ENCODE assay signal across 23 cellular contexts in the genomic region with DNA sequence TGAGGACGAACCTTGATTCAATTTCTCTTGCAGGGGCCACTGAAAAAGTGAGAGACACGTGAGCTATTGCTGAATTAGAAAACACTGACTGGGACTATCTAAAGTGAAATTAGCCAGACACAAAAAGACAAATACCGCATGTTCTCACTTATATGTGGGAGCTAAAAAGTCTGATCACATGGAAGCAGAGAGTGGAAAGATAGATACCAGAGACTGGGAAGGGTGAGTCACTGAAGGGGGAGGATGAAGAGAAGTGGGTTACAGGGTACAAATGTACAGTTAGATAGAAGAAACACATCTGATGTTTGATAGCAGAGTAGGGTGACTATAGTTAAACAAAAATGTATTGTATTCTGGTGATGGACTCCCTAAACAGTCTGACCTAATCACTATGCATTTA. TPM values are rescaled to one million over a fixed set of nuclear protein-coding genes. Genes with fewer than 3 reads are reported as not detected.
DNase-seq lines count a peak whose midpoint lies in the region; ATAC-seq and TF ChIP-seq lines count a peak whose summit lies in the region.
"Had no signal": no experiment of that assay in that cellular context is flagged by ENCODE, and none has a peak within 500 bp of the region (broad histone marks: within the 10 kb centered on the region; RNA-seq: fewer than 3 reads in every experiment).

No MANE protein-coding gene starts in this region.

- no peak for ATAC-seq in natural killer cell
- ATAC-seq: stimulated activated naive B cell treated with anti-CD40 and anti-IgM and Interleukin-4, amounts not matched to agents 10 μg/mL and 1 μg/mL and 100 μg/mL, for 72 hours had no signal

- TF ChIP-seq EP300 in suprapubic skin (IDR thresholded peaks at IDR 0.05) = no peak

- H4K20me1 ChIP-seq in OCI-LY3 (ENCODE audit: insufficient read depth, low read length) = no peaks in the 10 kb centered on the region
- no peaks in the 10 kb centered on the region for H4K20me1 ChIP-seq in mammary epithelial cell (ENCODE audit: insufficient read depth, low read length)
- H4K20me1 ChIP-seq in hepatocyte (ENCODE audit: insufficient read depth, poor library complexity, severe bottlenecking) = no peaks in the 10 kb centered on the region

- BruUV-seq in mammary epithelial cell (replicated peaks; lab: Mats Ljungman, UMichigan) = no TSS peak

- 97% methylated on average over 3 of the region's 3 CpGs for WGBS in mammary epithelial cell (ENCODE audit: low coverage, missing lambda C conversion rate)
- 44% methylated on average over 3 of the region's 3 CpGs for WGBS in hepatocyte (ENCODE audit: low lambda C conversion rate, missing lambda C conversion rate)
- WGBS in suprapubic skin = 61% methylated on average over 3 of the region's 3 CpGs

- H3K4me2 ChIP-seq in OCI-LY3 (ENCODE audit: low read length) (peak overlapping the region; percentile 14; the same call in 1 of the 2 replicates), mammary epithelial cell (ENCODE audit: insufficient read depth, low read depth, low read length) (no peak overlapping the region), hepatocyte (no peak overlapping the region)

- H3K9ac ChIP-seq in OCI-LY3 (ENCODE audit: low read length) = no peak overlapping the region
- no peak overlapping the region for H3K9ac ChIP-seq in mammary epithelial cell (ENCODE audit: insufficient read depth, low read length)

- no peaks in the 10 kb centered on the region for H3K36me3 Mint-ChIP-seq in T-helper 2 cell treated with Interferon-gamma antibody and Interleukin-4, amounts not matched to agents 5 μg/mL and 100 μg/mL, for 36 hours (ENCODE audit: low read depth)
- no peaks in the 10 kb centered on the region for H3K36me3 Mint-ChIP-seq in natural killer cell
- H3K36me3 Mint-ChIP-seq: activated naive CD4-positive, alpha-beta T cell treated with anti-CD3 and anti-CD28 coated beads, Interleukin-2, amount 50 U/mL, for 24 hours; stimulated activated naive B cell treated with anti-CD40 and anti-IgM and Interleukin-4, amounts not matched to agents 10 μg/mL and 1 μg/mL and 100 μg/mL, for 72 hours had no signal

- H3K79me2 ChIP-seq in OCI-LY3 (ENCODE audit: low read length) = no peaks in the 10 kb centered on the region
- H3K79me2 ChIP-seq in mammary epithelial cell (ENCODE audit: insufficient read depth, low read length) = no peaks in the 10 kb centered on the region
- H3K79me2 ChIP-seq in hepatocyte = no peaks in the 10 kb centered on the region

- intact Hi-C loops in mammary epithelial cell (cut with micrococcal nuclease) (no loop called here), natural killer cell (cut with micrococcal nuclease) (no loop called here)

- no peak for TF ChIP-seq POLR2A in suprapubic skin (IDR thresholded peaks at IDR 0.05)

- no peak overlapping the region for H3K27ac Mint-ChIP-seq in T-helper 2 cell treated with Interferon-gamma antibody and Interleukin-4, amounts not matched to agents 5 μg/mL and 100 μg/mL, for 36 hours
- no peak overlapping the region for H3K27ac Mint-ChIP-seq in natural killer cell
- H3K27ac Mint-ChIP-seq: activated naive CD4-positive, alpha-beta T cell treated with anti-CD3 and anti-CD28 coated beads, Interleukin-2, amount 50 U/mL, for 24 hours; endodermal cell; stimulated activated naive B cell treated with anti-CD40 and anti-IgM and Interleukin-4, amounts not matched to agents 10 μg/mL and 1 μg/mL and 100 μg/mL, for 72 hours had no signal

- TF ChIP-seq CTCF in OCI-LY3 (IDR thresholded peaks at IDR 0.05; ENCODE audit: low read depth, low read length) (no peak), mammary epithelial cell (conservative IDR thresholded peaks at IDR 0.05 in 1 of 2, IDR thresholded peaks at IDR 0.05 in 1 of 2; ENCODE audit: extremely low read depth in 1 of 2, insufficient read depth in 1 of 2, low read depth in 1 of 2, low read length in 2 of 2) (no peak), hepatocyte (IDR thresholded peaks at IDR 0.05; ENCODE audit: poor library complexity) (no peak), suprapubic skin (IDR thresholded peaks at IDR 0.05) (no peak), natural killer cell (IDR thresholded peaks at IDR 0.05) (no peak)

- H3K9me3 ChIP-seq in OCI-LY3 (ENCODE audit: insufficient read depth, low read length) = no peaks in the 10 kb centered on the region
- H3K9me3 ChIP-seq in mammary epithelial cell (replicated peaks; ENCODE audit: insufficient read depth, low read length) = no peaks in the 10 kb centered on the region
- no peaks in the 10 kb centered on the region for H3K9me3 ChIP-seq in hepatocyte (ENCODE audit: low read depth)
- H3K9me3 ChIP-seq in suprapubic skin = no peaks in the 10 kb centered on the region
- H3K9me3 ChIP-seq: BE2C had no signal

- in situ Hi-C loops in mammary epithelial cell (cut with MboI; ENCODE audit: low sequenced_read_pairs in 2 of 2) = no loop called here

- peaks cover 2% of the 10 kb centered on the region for H3K4me1 Mint-ChIP-seq in T-helper 2 cell treated with Interferon-gamma antibody and Interleukin-4, amounts not matched to agents 5 μg/mL and 100 μg/mL, for 36 hours (ENCODE audit: low read depth)
- H3K4me1 Mint-ChIP-seq in natural killer cell = peaks cover 0 to 5% of the 10 kb centered on the region in 2 donors
- H3K4me1 Mint-ChIP-seq: activated naive CD4-positive, alpha-beta T cell treated with anti-CD3 and anti-CD28 coated beads, Interleukin-2, amount 50 U/mL, for 24 hours had no signal

- no peak overlapping the region for H3K4me3 Mint-ChIP-seq in T-helper 2 cell treated with Interferon-gamma antibody and Interleukin-4, amounts not matched to agents 5 μg/mL and 100 μg/mL, for 36 hours
- H3K4me3 Mint-ChIP-seq in natural killer cell = no peak overlapping the region
- H3K4me3 Mint-ChIP-seq: activated naive CD4-positive, alpha-beta T cell treated with anti-CD3 and anti-CD28 coated beads, Interleukin-2, amount 50 U/mL, for 24 hours; endodermal cell; stimulated activated naive B cell treated with anti-CD40 and anti-IgM and Interleukin-4, amounts not matched to agents 10 μg/mL and 1 μg/mL and 100 μg/mL, for 72 hours had no signal

- H3K9me2 ChIP-seq in hepatocyte (replicated peaks; ENCODE audit: insufficient read depth) = no peaks in the 10 kb centered on the region

- H2AFZ ChIP-seq in OCI-LY3 (ENCODE audit: low read depth, low read length) (no peak overlapping the region), mammary epithelial cell (ENCODE audit: low read depth, low read length) (peak overlapping the region; percentile 1), hepatocyte (no peak overlapping the region)

- H3K27me3 Mint-ChIP-seq in T-helper 2 cell treated with Interferon-gamma antibody and Interleukin-4, amounts not matched to agents 5 μg/mL and 100 μg/mL, for 36 hours (ENCODE audit: low read depth) = no peaks in the 10 kb centered on the region
- H3K27me3 Mint-ChIP-seq in natural killer cell (ENCODE audit: low read depth in 2 of 2) = peaks cover 16 to 22% of the 10 kb centered on the region in 2 donors

- peak; percentile 52 for DNase-seq in mammary epithelial cell
- DNase-seq in hepatocyte (ENCODE audit: low spot score) = peak; percentile 66
- DNase-seq in suprapubic skin (ENCODE audit: low spot score in 2 of 2) = no peak
- DNase-seq in dermis blood vessel endothelial cell = no peak
- DNase-seq in T-helper 2 cell treated with Interferon-gamma antibody and Interleukin-4, amounts not matched to agents 5 μg/mL and 100 μg/mL, for 36 hours (ENCODE audit: low spot score) = no peak
- DNase-seq in natural killer cell = no peak
- DNase-seq in inferior parietal cortex (ENCODE audit: extremely low spot score) = no peak
- DNase-seq: activated CD4-positive, alpha-beta T cell treated with anti-CD3 and anti-CD28 coated beads for 1 hour; activated CD8-positive, alpha-beta memory T cell treated with anti-CD3 and anti-CD28 coated beads, Interleukin-2, amount 50 U/mL, for 4 hours; BE2C; endodermal cell; glutamatergic neuron; NCI-H774; nucleus accumbens; RPMI8226; small intestine; stimulated activated naive B cell treated with anti-CD40 and anti-IgM and Interleukin-4, amounts not matched to agents 10 μg/mL and 1 μg/mL and 100 μg/mL, for 72 hours had no signal

- H3K27ac ChIP-seq in OCI-LY3 (ENCODE audit: low read length) (no peak overlapping the region), mammary epithelial cell (ENCODE audit: insufficient read depth, low read depth, low read length) (peak overlapping the region; percentile 99), hepatocyte (peak overlapping the region; percentile 92), suprapubic skin (peak overlapping the region; percentile 84)

- dilution Hi-C loops in mammary epithelial cell (cut with HindIII; ENCODE audit: low sequenced_read_pairs) = no loop called here

- peaks cover 8% of the 10 kb centered on the region; the same call in 1 of the 2 replicates for H3K27me3 ChIP-seq in OCI-LY3 (ENCODE audit: low read depth, low read length)
- H3K27me3 ChIP-seq in mammary epithelial cell (ENCODE audit: insufficient read depth, low read length) = no peaks in the 10 kb centered on the region
- H3K27me3 ChIP-seq in hepatocyte = no peaks in the 10 kb centered on the region
- no peaks in the 10 kb centered on the region for H3K27me3 ChIP-seq in suprapubic skin
- H3K27me3 ChIP-seq: BE2C had no signal

- H3K36me3 ChIP-seq in OCI-LY3 (replicated peaks; ENCODE audit: low read depth, low read length) (no peaks in the 10 kb centered on the region), mammary epithelial cell (ENCODE audit: insufficient read depth, low read length) (no peaks in the 10 kb centered on the region), hepatocyte (replicated peaks; ENCODE audit: insufficient read depth, low read depth) (no peaks in the 10 kb centered on the region), suprapubic skin (no peaks in the 10 kb centered on the region)
- H3K36me3 ChIP-seq: BE2C had no signal

- CTCF ChIA-PET in mammary epithelial cell (lab: Charles Lee; ENCODE audit: low non-redundant PET) = no interaction called here

- H3K4me1 ChIP-seq in OCI-LY3 (ENCODE audit: low read length) = peaks cover 43% of the 10 kb centered on the region
- H3K4me1 ChIP-seq in mammary epithelial cell (ENCODE audit: insufficient read depth, low read length) = peaks cover 40% of the 10 kb centered on the region
- peaks cover 11% of the 10 kb centered on the region for H3K4me1 ChIP-seq in hepatocyte (ENCODE audit: insufficient read depth)
- H3K4me1 ChIP-seq in suprapubic skin = peaks cover 46% of the 10 kb centered on the region
- H3K4me1 ChIP-seq: BE2C had no signal

- H3K9me3 Mint-ChIP-seq in T-helper 2 cell treated with Interferon-gamma antibody and Interleukin-4, amounts not matched to agents 5 μg/mL and 100 μg/mL, for 36 hours = no peaks in the 10 kb centered on the region
- H3K9me3 Mint-ChIP-seq in natural killer cell = no peaks in the 10 kb centered on the region
- H3K9me3 Mint-ChIP-seq: activated naive CD4-positive, alpha-beta T cell treated with anti-CD3 and anti-CD28 coated beads, Interleukin-2, amount 50 U/mL, for 24 hours; endodermal cell had no signal

- no peak overlapping the region for H3K4me3 ChIP-seq in OCI-LY3 (ENCODE audit: low read length)
- H3K4me3 ChIP-seq in mammary epithelial cell (replicated peaks in 1 of 3; ENCODE audit: insufficient read depth in 1 of 3, low read depth in 2 of 3, low read length in 3 of 3) = no peak overlapping the region
- H3K4me3 ChIP-seq in hepatocyte = no peak overlapping the region
- no peak overlapping the region for H3K4me3 ChIP-seq in suprapubic skin

RNA-seq across cellular contexts. Expression of a gene that starts 13.4 kb away (rescaled TPM):
- total RNA-seq in mammary epithelial cell = 100 to 1,000 TPM; 158 to 380 TPM
- 340 TPM for polyA plus RNA-seq in mammary epithelial cell
- 272 TPM for polyA minus RNA-seq in mammary epithelial cell
- total RNA-seq in hepatocyte = 881 and 921 TPM in 2 replicates
- polyA plus RNA-seq in hepatocyte = 2,777 and 2,850 TPM in 2 replicates
- 100 to 1,000 TPM; 258 to 476 (median 386) TPM for total RNA-seq in suprapubic skin
- 268 and 284 TPM in 2 replicates for total RNA-seq in dermis blood vessel endothelial cell
- 100 to 1,000 TPM in 1 of 3 donors, 10 to 100 TPM in 2; 30.0 to 118 (median 83.8) TPM for total RNA-seq in natural killer cell

RNA-seq across cellular contexts. Expression of a gene that starts 18.6 kb away (rescaled TPM):
- not detected for total RNA-seq in mammary epithelial cell
- polyA plus RNA-seq in mammary epithelial cell = not detected
- polyA minus RNA-seq in mammary epithelial cell = not detected
- not detected in 2 replicates for total RNA-seq in hepatocyte
- not detected in 2 replicates for polyA plus RNA-seq in hepatocyte
- not detected for total RNA-seq in suprapubic skin
- total RNA-seq in dermis blood vessel endothelial cell = not detected in 2 replicates
- total RNA-seq in natural killer cell = not detected
- total RNA-seq: bronchial epithelial cell; endodermal cell; kidney epithelial cell; mononuclear cell; T-helper 1 cell treated with Interleukin-12 subunit alpha and Interleukin-12 subunit beta and Interleukin-4 antibody, amounts not matched to agents 30 ng/mL and 1 ng/mL, for 36 hours had no signal
- polyA plus RNA-seq: small intestine had no signal

RNA-seq across cellular contexts. Expression of a gene that starts 56.0 kb away (rescaled TPM):
- total RNA-seq in mammary epithelial cell (not detected), hepatocyte (not detected in 2 replicates), suprapubic skin (not detected), dermis blood vessel endothelial cell (not detected in 2 replicates), natural killer cell (not detected)
- polyA plus RNA-seq in mammary epithelial cell (not detected), hepatocyte (not detected in 2 replicates)
- not detected for polyA minus RNA-seq in mammary epithelial cell
- total RNA-seq: bronchial epithelial cell; endodermal cell; kidney epithelial cell; mononuclear cell; T-helper 1 cell treated with Interleukin-12 subunit alpha and Interleukin-12 subunit beta and Interleukin-4 antibody, amounts not matched to agents 30 ng/mL and 1 ng/mL, for 36 hours had no signal
- polyA plus RNA-seq: small intestine had no signal

Comparison
In these comparisons a context has a peak if more than half of its experiments do, and no peak if none do; other contexts are left out.
1. DNase-seq: peak in mammary epithelial cell (single experiment) and hepatocyte (single experiment); none in suprapubic skin (0 of 2), dermis blood vessel endothelial cell (single experiment), T-helper 2 cell treated with Interferon-gamma antibody and Interleukin-4, amounts not matched to agents 5 μg/mL and 100 μg/mL, for 36 hours (single experiment), natural killer cell (single experiment) and inferior parietal cortex (single experiment).